Comparison of ENCODE assay signal across 18 cellular contexts in genomic region chr5:154816891-154817492, GRCh38. TPM values are rescaled to one million over a fixed set of nuclear protein-coding genes. Genes with fewer than 3 reads are reported as not detected.
DNase-seq lines count a peak whose midpoint lies in the region; ATAC-seq and TF ChIP-seq lines count a peak whose summit lies in the region.
"Had no signal": no experiment of that assay in that cellular context is flagged by ENCODE, and none has a peak within 500 bp of the region (broad histone marks: within the 10 kb centered on the region; RNA-seq: fewer than 3 reads in every experiment).

No MANE protein-coding gene starts in this region.

- peak overlapping the region; percentile 58 for H3K27ac Mint-ChIP-seq in activated naive CD4-positive, alpha-beta T cell treated with anti-CD3 and anti-CD28 coated beads, Interleukin-2, amount 10 ng/mL, durations not matched to agents 7 days and 5 days
- H3K27ac Mint-ChIP-seq in Calu3 (ENCODE audit: unreplicated experiment) (no peak overlapping the region), immature natural killer cell (peak overlapping the region in 3 of 6 donors; percentile 4 to 77 (median 30))
- peak overlapping the region; percentile 35 to 49 for H3K27ac Mint-ChIP-seq in effector memory CD8-positive, alpha-beta T cell

- BruUV-seq in Calu3 (replicated peaks; lab: Mats Ljungman, UMichigan) = TSS peak; percentile 32

- CTCF ChIA-PET in activated naive CD4-positive, alpha-beta T cell treated with anti-CD3 and anti-CD28 coated beads, Interleukin-2, amount 10 ng/mL, durations not matched to agents 7 days and 5 days (lab: Charles Lee) = no interaction called here
- CTCF ChIA-PET in Calu3 (lab: Charles Lee) = no interaction called here

- peaks cover 59% of the 10 kb centered on the region for H3K36me3 Mint-ChIP-seq in activated naive CD4-positive, alpha-beta T cell treated with anti-CD3 and anti-CD28 coated beads, Interleukin-2, amount 10 ng/mL, durations not matched to agents 7 days and 5 days
- H3K36me3 Mint-ChIP-seq in Calu3 (ENCODE audit: insufficient read depth, unreplicated experiment) (peaks cover 72% of the 10 kb centered on the region), immature natural killer cell (peaks cover 14 to 37% (median 25%) of the 10 kb centered on the region in 3 donors)
- peaks cover 36% of the 10 kb centered on the region for H3K36me3 Mint-ChIP-seq in effector memory CD8-positive, alpha-beta T cell (ENCODE audit: insufficient read depth)

- H3K27me3 Mint-ChIP-seq in activated naive CD4-positive, alpha-beta T cell treated with anti-CD3 and anti-CD28 coated beads, Interleukin-2, amount 10 ng/mL, durations not matched to agents 7 days and 5 days = no peaks in the 10 kb centered on the region
- H3K27me3 Mint-ChIP-seq in Calu3 (ENCODE audit: unreplicated experiment) (no peaks in the 10 kb centered on the region), immature natural killer cell (ENCODE audit: low read depth in 3 of 3) (no peaks in the 10 kb centered on the region)
- H3K27me3 Mint-ChIP-seq in effector memory CD8-positive, alpha-beta T cell = no peaks in the 10 kb centered on the region

- ATAC-seq in effector memory CD8-positive, alpha-beta T cell (replicated peaks) = no peak
- ATAC-seq in sciatic nerve = no peak
- ATAC-seq: mucosa of descending colon had no signal

- H3K4me1 Mint-ChIP-seq in activated naive CD4-positive, alpha-beta T cell treated with anti-CD3 and anti-CD28 coated beads, Interleukin-2, amount 10 ng/mL, durations not matched to agents 7 days and 5 days = peaks cover 39% of the 10 kb centered on the region
- H3K4me1 Mint-ChIP-seq in Calu3 (ENCODE audit: low read depth, unreplicated experiment) = peaks cover 9% of the 10 kb centered on the region
- H3K4me1 Mint-ChIP-seq in effector memory CD8-positive, alpha-beta T cell (ENCODE audit: low read depth in 2 of 2) = peaks cover 48 to 49% of the 10 kb centered on the region in 2 donors
- H3K4me1 Mint-ChIP-seq in immature natural killer cell = peaks cover 57 to 75% of the 10 kb centered on the region in 2 donors

- intact Hi-C loops in Calu3 (cut with micrococcal nuclease; ENCODE audit: unreplicated experiment) = no loop called here
- intact Hi-C loops in sciatic nerve (cut with DNase I) = no loop called here

- H3K4me3 Mint-ChIP-seq in activated naive CD4-positive, alpha-beta T cell treated with anti-CD3 and anti-CD28 coated beads, Interleukin-2, amount 10 ng/mL, durations not matched to agents 7 days and 5 days = no peak overlapping the region
- no peak overlapping the region for H3K4me3 Mint-ChIP-seq in Calu3 (ENCODE audit: low read depth, unreplicated experiment)
- no peak overlapping the region for H3K4me3 Mint-ChIP-seq in effector memory CD8-positive, alpha-beta T cell
- no peak overlapping the region for H3K4me3 Mint-ChIP-seq in immature natural killer cell

- TF ChIP-seq CTCF in Calu3 (IDR thresholded peaks at IDR 0.05; ENCODE audit: unreplicated experiment) = no peak

- no peak for DNase-seq in activated naive CD4-positive, alpha-beta T cell treated with anti-CD3 and anti-CD28 coated beads, Interleukin-2, amount 10 ng/mL, durations not matched to agents 7 days and 5 days
- no peak for DNase-seq in activated naive CD4-positive, alpha-beta T cell treated with anti-CD3 and anti-CD28 coated beads, Interleukin-2, amount 50 U/mL, for 16 hours
- DNase-seq in Calu3 = no peak
- no peak for DNase-seq in effector memory CD8-positive, alpha-beta T cell
- DNase-seq in sciatic nerve (ENCODE audit: low spot score) = peak; percentile 4
- DNase-seq in immature natural killer cell = no peak
- no peak for DNase-seq in NCI-H510A treated with DMSO at 0.1 percent for 48 hours (lab: John Stamatoyannopoulos, UW)
- no peak for DNase-seq in NK-92 (lab: John Stamatoyannopoulos, UW; ENCODE audit: unreplicated experiment)
- DNase-seq: activated CD4-positive, CD25-positive, alpha-beta regulatory T cell treated with anti-CD3 and anti-CD28 coated beads, Interleukin-2, amount 50 U/mL, for 72 hours; central memory CD4-positive, alpha-beta T cell; effector memory CD4-positive, alpha-beta T cell; GF-D8; glutamatergic neuron; mucosa of descending colon; NCI-H1417; NCI-H2107; NCI-H526; nucleus accumbens had no signal

- no peaks in the 10 kb centered on the region for H3K9me3 Mint-ChIP-seq in activated naive CD4-positive, alpha-beta T cell treated with anti-CD3 and anti-CD28 coated beads, Interleukin-2, amount 10 ng/mL, durations not matched to agents 7 days and 5 days
- H3K9me3 Mint-ChIP-seq in Calu3 (ENCODE audit: low read depth, unreplicated experiment) = no peaks in the 10 kb centered on the region
- H3K9me3 Mint-ChIP-seq in effector memory CD8-positive, alpha-beta T cell = no peaks in the 10 kb centered on the region
- H3K9me3 Mint-ChIP-seq in immature natural killer cell = no peaks in the 10 kb centered on the region

RNA-seq across cellular contexts. Expression of gene FAXDC2, which starts 33.4 kb away (rescaled TPM):
- total RNA-seq in Calu3 (2022) = not detected in 2 replicates
- total RNA-seq in sciatic nerve = 60.9 TPM
- 1 to 10 TPM in 1 of 3 donors, under 1 TPM in 1, not detected in 1; 0.72 to 3.7 TPM for polyA plus RNA-seq in immature natural killer cell

RNA-seq across cellular contexts. Expression of gene CNOT8, which starts 41.4 kb away (rescaled TPM):
- total RNA-seq in Calu3 (2022) = 57.3 and 63.0 TPM in 2 replicates
- total RNA-seq in sciatic nerve = 45.3 TPM
- 100 to 1,000 TPM; 145 to 212 (median 153) TPM for polyA plus RNA-seq in immature natural killer cell

Comparison
In these comparisons a context has a peak if more than half of its experiments do, and no peak if none do; other contexts are left out.
1. RNA of gene FAXDC2, which starts 33.4 kb away (total RNA-seq): 60.9 TPM in sciatic nerve (single experiment); not detected in Calu3; every median in the first group is over 10 times any median in the second.